ENCODE assay signal across 8 cellular contexts in the genomic region with DNA sequence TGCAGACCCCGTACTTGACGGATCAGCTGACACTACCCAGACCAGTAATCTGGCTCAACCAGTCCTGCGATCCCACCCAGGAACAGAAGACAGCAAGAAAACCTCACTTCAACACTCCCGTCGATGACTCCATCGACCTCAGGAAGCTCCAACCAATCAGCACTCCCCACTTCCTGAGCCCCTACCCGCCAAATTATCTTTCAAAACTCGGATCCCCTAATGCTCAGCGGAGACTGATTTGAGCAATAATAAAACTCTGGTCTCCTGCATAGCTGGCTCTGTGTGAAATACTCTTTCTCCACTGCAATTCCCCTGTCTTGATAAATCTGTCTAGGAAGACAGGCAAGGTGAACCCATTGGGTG. TPM values are rescaled to one million over a fixed set of nuclear protein-coding genes. Genes with fewer than 3 reads are reported as not detected.
DNase-seq lines count a peak whose midpoint lies in the region; ATAC-seq and TF ChIP-seq lines count a peak whose summit lies in the region.

No MANE protein-coding gene starts in this region.

- no peak for TF ChIP-seq EP300 in upper lobe of left lung (IDR thresholded peaks at IDR 0.05)

- H3K36me3 Mint-ChIP-seq in WTC11 = peaks cover 21% of the 10 kb centered on the region

- H3K9me3 ChIP-seq in left ventricle myocardium inferior (replicated peaks) (no peaks in the 10 kb centered on the region), iPS-18c (ENCODE audit: control insufficient read depth, insufficient read depth, low read length) (no peaks in the 10 kb centered on the region), upper lobe of left lung (no peaks in the 10 kb centered on the region), prostate gland (no peaks in the 10 kb centered on the region)

- CTCF ChIA-PET in WTC11 (lab: Charles Lee) = interaction anchor here (0.7 to 12.7 kb wide), 16 partner anchors 14 to 268 kb away, joined by 3 to 240 read pairs (median 6); partner anchors contain the start of genes IQCN and JUND

- peak overlapping the region; percentile 83 for H3K4me3 ChIP-seq in left ventricle myocardium inferior
- H3K4me3 ChIP-seq in iPS-18c (ENCODE audit: insufficient read depth, low read depth, low read length) = peak overlapping the region; percentile 92; the same call in 1 of the 2 replicates
- H3K4me3 ChIP-seq in upper lobe of left lung = peak overlapping the region in 1 of 4 donors; percentile 64
- H3K4me3 ChIP-seq in prostate gland = no peak overlapping the region

- no peaks in the 10 kb centered on the region; the same call in 1 of the 2 replicates for H3K27me3 Mint-ChIP-seq in WTC11 (ENCODE audit: low read depth)

- H3K9me3 Mint-ChIP-seq in WTC11 = no peaks in the 10 kb centered on the region

- H3K4me1 Mint-ChIP-seq in WTC11 = peaks cover 42% of the 10 kb centered on the region

- H3K27ac Mint-ChIP-seq in WTC11 = peak overlapping the region; percentile 92

- H3K4me1 ChIP-seq in left ventricle myocardium inferior (peaks cover 69% of the 10 kb centered on the region), upper lobe of left lung (peaks cover 60 to 66% (median 63%) of the 10 kb centered on the region in 4 donors), prostate gland (replicated peaks) (peaks cover 14% of the 10 kb centered on the region)

- no peak for TF ChIP-seq POLR2A in upper lobe of left lung (IDR thresholded peaks at IDR 0.05)
- no peak for TF ChIP-seq POLR2A in prostate gland (IDR thresholded peaks at IDR 0.05)

- H3K27me3 ChIP-seq in left ventricle myocardium inferior (ENCODE audit: low read depth) = no peaks in the 10 kb centered on the region
- H3K27me3 ChIP-seq in upper lobe of left lung = no peaks in the 10 kb centered on the region
- no peaks in the 10 kb centered on the region for H3K27me3 ChIP-seq in prostate gland (replicated peaks; ENCODE audit: insufficient read depth)

- H3K4me3 Mint-ChIP-seq in WTC11 = peak overlapping the region; percentile 86

- POLR2A ChIA-PET in WTC11 (lab: Charles Lee) = interaction anchor here (0.8 to 2.2 kb wide), 5 partner anchors 14 to 42 kb away, joined by 3 to 74 read pairs (median 13); partner anchors contain the start of gene JUND

- no peak for DNase-seq in left ventricle myocardium inferior
- DNase-seq in Right ventricle myocardium inferior (ENCODE audit: missing footprints) = no peak
- DNase-seq in WTC11 (ENCODE audit: low spot score) = no peak
- no peak for DNase-seq in upper lobe of left lung
- no peak for DNase-seq in prostate gland (ENCODE audit: low spot score)

- H3K36me3 ChIP-seq in left ventricle myocardium inferior = no peaks in the 10 kb centered on the region
- no peaks in the 10 kb centered on the region for H3K36me3 ChIP-seq in upper lobe of left lung
- no peaks in the 10 kb centered on the region for H3K36me3 ChIP-seq in prostate gland

- ATAC-seq in Right ventricle myocardium inferior (no peak), WTC11 (no peak), upper lobe of left lung (ENCODE audit: low FRiP score in 2 of 2) (no peak), HG03378 (IDR thresholded peaks at IDR 0.05; ENCODE audit: unreplicated experiment) (no peak), GM19463 (IDR thresholded peaks at IDR 0.05; ENCODE audit: unreplicated experiment) (no peak)

- H3K27ac ChIP-seq in left ventricle myocardium inferior (replicated peaks) (peak overlapping the region; percentile 96), upper lobe of left lung (peak overlapping the region; percentile 87 to 93 (median 88)), prostate gland (no peak overlapping the region)

- 10 to 20% methylated on average over 8 to 9 of the region's 9 CpGs for WGBS in upper lobe of left lung, 2 donors
- 17% methylated on average over 9 of the region's 9 CpGs for WGBS in prostate gland

- no peak for TF ChIP-seq CTCF in left ventricle myocardium inferior (IDR thresholded peaks at IDR 0.05; ENCODE audit: borderline replicate concordance)
- no peak for TF ChIP-seq CTCF in WTC11 (IDR thresholded peaks at IDR 0.05)
- TF ChIP-seq CTCF in upper lobe of left lung (IDR thresholded peaks at IDR 0.05) = no peak
- TF ChIP-seq CTCF in prostate gland (IDR thresholded peaks at IDR 0.05) = no peak

- intact Hi-C loops in left ventricle myocardium inferior (cut with micrococcal nuclease) (loop anchor here (2.0 kb wide), 1 partner anchor 43 kb away; no protein-coding TSS in a partner anchor), Right ventricle myocardium inferior (cut with DNase I) (loop anchor here (2.0 kb wide), 2 partner anchors 17 to 117 kb away; partner anchors contain the start of gene RAB3A), prostate gland (cut with DNase I) (loop anchor here (5.0 kb wide), 1 partner anchor 119 kb away; the partner anchor contains the start of gene RAB3A)

TF ChIP-seq in WTC11, 78 proteins besides CTCF, POLR2A, EP300 and RAD21 (continues in another document):
- no peak for TF ChIP-seq ZBTB21 (CRISPR knock-in tag; IDR thresholded peaks at IDR 0.05; ENCODE audit: borderline replicate concordance)
- TF ChIP-seq, protein P1, sequence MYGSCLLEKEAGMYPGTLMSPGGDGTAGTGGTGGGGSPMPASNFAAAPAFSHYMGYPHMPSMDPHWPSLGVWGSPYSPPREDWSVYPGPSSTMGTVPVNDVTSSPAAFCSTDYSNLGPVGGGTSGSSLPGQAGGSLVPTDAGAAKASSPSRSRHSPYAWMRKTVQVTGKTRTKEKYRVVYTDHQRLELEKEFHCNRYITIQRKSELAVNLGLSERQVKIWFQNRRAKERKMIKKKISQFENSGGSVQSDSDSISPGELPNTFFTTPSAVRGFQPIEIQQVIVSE (CRISPR knock-in tag; IDR thresholded peaks at IDR 0.05; ENCODE audit: borderline replicate concordance) = no peak
- TF ChIP-seq PRDM15 (CRISPR knock-in tag; IDR thresholded peaks at IDR 0.05) = no peak
- no peak for TF ChIP-seq TEAD4 (CRISPR knock-in tag; IDR thresholded peaks at IDR 0.05)
- TF ChIP-seq SMAD3 (CRISPR knock-in tag; IDR thresholded peaks at IDR 0.05; ENCODE audit: borderline replicate concordance) = no peak
- no peak for TF ChIP-seq RELA (CRISPR knock-in tag; IDR thresholded peaks at IDR 0.05; ENCODE audit: borderline replicate concordance)
- no peak for TF ChIP-seq ATF1 (CRISPR knock-in tag; IDR thresholded peaks at IDR 0.05)
- TF ChIP-seq, protein P2, sequence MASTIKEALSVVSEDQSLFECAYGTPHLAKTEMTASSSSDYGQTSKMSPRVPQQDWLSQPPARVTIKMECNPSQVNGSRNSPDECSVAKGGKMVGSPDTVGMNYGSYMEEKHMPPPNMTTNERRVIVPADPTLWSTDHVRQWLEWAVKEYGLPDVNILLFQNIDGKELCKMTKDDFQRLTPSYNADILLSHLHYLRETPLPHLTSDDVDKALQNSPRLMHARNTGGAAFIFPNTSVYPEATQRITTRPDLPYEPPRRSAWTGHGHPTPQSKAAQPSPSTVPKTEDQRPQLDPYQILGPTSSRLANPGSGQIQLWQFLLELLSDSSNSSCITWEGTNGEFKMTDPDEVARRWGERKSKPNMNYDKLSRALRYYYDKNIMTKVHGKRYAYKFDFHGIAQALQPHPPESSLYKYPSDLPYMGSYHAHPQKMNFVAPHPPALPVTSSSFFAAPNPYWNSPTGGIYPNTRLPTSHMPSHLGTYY (CRISPR knock-in tag; IDR thresholded peaks at IDR 0.05) = no peak
- no peak for TF ChIP-seq HMGA2 (CRISPR knock-in tag; IDR thresholded peaks at IDR 0.05)

RNA-seq across cellular contexts. Expression of gene LSM4, which starts 1.2 kb away (rescaled TPM):
- 94.8 TPM for total RNA-seq in left ventricle myocardium inferior
- 106 TPM for total RNA-seq in Right ventricle myocardium inferior
- 373 to 434 TPM (median 409 TPM) in 3 replicates for total RNA-seq in WTC11 (2021)
- 100 to 1,000 TPM in 4 of 6 donors, 10 to 100 TPM in 2; 39.8 to 147 (median 107) TPM for total RNA-seq in upper lobe of left lung
- 100 to 1,000 TPM; 157 to 215 TPM for total RNA-seq in prostate gland

RNA-seq across cellular contexts. Expression of gene PGPEP1, which starts 18.7 kb away (rescaled TPM):
- 38.8 TPM for total RNA-seq in left ventricle myocardium inferior
- total RNA-seq in Right ventricle myocardium inferior = 29.3 TPM
- total RNA-seq in WTC11 (2021) = 39.2 to 68.1 TPM (median 40.8 TPM) in 3 replicates
- total RNA-seq in upper lobe of left lung = 10 to 100 TPM; 15.5 to 42.8 (median 28.1) TPM
- total RNA-seq in prostate gland = 10 to 100 TPM; 18.0 to 37.3 TPM

RNA-seq across cellular contexts. Expression of gene JUND, which starts 40.3 kb away (rescaled TPM):
- total RNA-seq in left ventricle myocardium inferior (107 TPM), Right ventricle myocardium inferior (113 TPM), WTC11 (2021) (121 to 137 TPM (median 133 TPM) in 3 replicates), upper lobe of left lung (1,000 to 10,000 TPM in 1 of 6 donors, 100 to 1,000 TPM in 5; 281 to 1,101 (median 639) TPM), prostate gland (100 to 1,000 TPM; 521 to 844 TPM)

RNA-seq across cellular contexts. Expression of gene IQCN, which starts 47.5 kb away (rescaled TPM):
- total RNA-seq in left ventricle myocardium inferior (0.49 TPM), Right ventricle myocardium inferior (0.43 TPM), WTC11 (2021) (0.46 to 1.0 TPM (median 0.61 TPM) in 3 replicates), upper lobe of left lung (10 to 100 TPM in 3 of 6 donors, 1 to 10 TPM in 3; 6.3 to 58.7 (median 11.7) TPM), prostate gland (10 to 100 TPM in 1 of 2 donors, 1 to 10 TPM in 1; 4.1 to 19.5 TPM)

Comparison
In these comparisons a context has a peak if more than half of its experiments do, and no peak if none do; other contexts are left out.
1. H3K27ac ChIP-seq: peak in left ventricle myocardium inferior (single experiment) and upper lobe of left lung (4 of 4); none in prostate gland (0 of 2).
2. H3K4me3 ChIP-seq: peak in left ventricle myocardium inferior (single experiment) and iPS-18c (single experiment); none in prostate gland (0 of 2).